Comparison of ENCODE assay signal across 18 cellular contexts in the genomic region with DNA sequence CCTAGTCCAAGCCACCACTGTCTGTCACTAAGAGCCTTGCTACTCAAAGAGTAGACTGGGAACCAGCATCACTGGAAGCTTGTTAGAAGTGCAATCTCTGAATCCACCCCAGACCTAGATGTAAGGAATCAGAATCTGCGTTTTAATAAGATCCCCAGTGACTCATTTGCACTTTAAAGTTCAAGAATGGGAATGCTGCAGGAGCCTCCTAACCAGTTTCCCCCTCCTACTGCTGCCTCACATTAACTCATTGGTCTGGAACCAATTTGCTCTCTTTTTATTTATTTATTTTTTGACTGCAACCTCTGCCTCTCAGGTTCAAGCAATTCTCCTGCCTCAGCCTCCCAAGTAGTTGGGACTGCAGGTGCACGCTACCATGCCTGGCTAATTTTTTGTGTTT. TPM values are rescaled to one million over a fixed set of nuclear protein-coding genes. Genes with fewer than 3 reads are reported as not detected.
A peak's percentile ranks its signal among the peaks of the same experiment; 100 is the strongest.
DNase-seq lines count a peak whose midpoint lies in the region; ATAC-seq and TF ChIP-seq lines count a peak whose summit lies in the region.
"Had no signal": no experiment of that assay in that cellular context is flagged by ENCODE, and none has a peak within 500 bp of the region (broad histone marks: within the 10 kb centered on the region; RNA-seq: fewer than 3 reads in every experiment).

No MANE protein-coding gene starts in this region.

- TF ChIP-seq CTCF in brain (conservative IDR thresholded peaks at IDR 0.05) (no peak), vagina (IDR thresholded peaks at IDR 0.05) (no peak)

- H3K36me3 ChIP-seq in vagina: no peaks in the 10 kb centered on the region
- H3K36me3 ChIP-seq: BLaER1 had no signal

- peaks cover 0 to 7% (median 0%) of the 10 kb centered on the region in 5 experiments for H3K9me3 Mint-ChIP-seq in brain
- H3K9me3 Mint-ChIP-seq: CD4-positive, alpha-beta memory T cell had no signal

- H3K4me1 Mint-ChIP-seq in brain: peaks cover 13% of the 10 kb centered on the region
- H3K4me1 Mint-ChIP-seq: CD14-positive monocyte; CD4-positive, alpha-beta memory T cell had no signal

- DNase-seq in EL (peak; percentile 23), left kidney (ENCODE audit: low read depth, low spot score) (peak; percentile 58), dermis blood vessel endothelial cell (no peak), vagina (ENCODE audit: extremely low spot score in 2 of 2) (no peak)
- DNase-seq: ACHN; AML-193; CD4-positive, alpha-beta memory T cell; DMS153; DMS79; GOT3; H7; KG1 had no signal

- H3K36me3 Mint-ChIP-seq in brain: no peaks in the 10 kb centered on the region
- H3K36me3 Mint-ChIP-seq: CD14-positive monocyte; CD4-positive, alpha-beta memory T cell had no signal

- H3K27ac Mint-ChIP-seq in brain: peak overlapping the region in 3 of 5 experiments; percentile 3 to 88 (median 29)
- H3K27ac Mint-ChIP-seq: CD14-positive monocyte; CD4-positive, alpha-beta memory T cell had no signal

- intact Hi-C loops in vagina (cut with DNase I): no loop called here

- ATAC-seq in GM18498 (IDR thresholded peaks at IDR 0.05; ENCODE audit: unreplicated experiment): no peak
- ATAC-seq in SK-N-SH treated with all-trans-retinoic acid at 6 μM for 48 hours: no peak
- ATAC-seq: GM12878 had no signal

- no peaks in the 10 kb centered on the region for H3K9me3 ChIP-seq in vagina
- H3K9me3 ChIP-seq: BLaER1 had no signal

- no peak overlapping the region for H3K27ac ChIP-seq in vagina
- H3K27ac ChIP-seq: BLaER1 had no signal

- H3K27me3 ChIP-seq in vagina: no peaks in the 10 kb centered on the region
- H3K27me3 ChIP-seq: BLaER1 had no signal

- H3K27me3 Mint-ChIP-seq in brain: peaks cover 8% of the 10 kb centered on the region

- H3K4me3 Mint-ChIP-seq in brain: peak overlapping the region in 1 of 5 experiments; percentile 25
- H3K4me3 Mint-ChIP-seq: CD14-positive monocyte; CD4-positive, alpha-beta memory T cell had no signal

- no peak overlapping the region for H3K4me3 ChIP-seq in vagina
- H3K4me3 ChIP-seq: BLaER1, GM12878 had no signal

- H3K4me1 ChIP-seq in vagina: no peaks in the 10 kb centered on the region
- H3K4me1 ChIP-seq: BLaER1 had no signal

- no peak for TF ChIP-seq POLR2A in vagina (IDR thresholded peaks at IDR 0.05)

TF ChIP-seq in SK-N-SH treated with all-trans-retinoic acid at 6 μM for 48 hours, 23 proteins besides CTCF, POLR2A, EP300 and RAD21:
- TF ChIP-seq, protein P1, sequence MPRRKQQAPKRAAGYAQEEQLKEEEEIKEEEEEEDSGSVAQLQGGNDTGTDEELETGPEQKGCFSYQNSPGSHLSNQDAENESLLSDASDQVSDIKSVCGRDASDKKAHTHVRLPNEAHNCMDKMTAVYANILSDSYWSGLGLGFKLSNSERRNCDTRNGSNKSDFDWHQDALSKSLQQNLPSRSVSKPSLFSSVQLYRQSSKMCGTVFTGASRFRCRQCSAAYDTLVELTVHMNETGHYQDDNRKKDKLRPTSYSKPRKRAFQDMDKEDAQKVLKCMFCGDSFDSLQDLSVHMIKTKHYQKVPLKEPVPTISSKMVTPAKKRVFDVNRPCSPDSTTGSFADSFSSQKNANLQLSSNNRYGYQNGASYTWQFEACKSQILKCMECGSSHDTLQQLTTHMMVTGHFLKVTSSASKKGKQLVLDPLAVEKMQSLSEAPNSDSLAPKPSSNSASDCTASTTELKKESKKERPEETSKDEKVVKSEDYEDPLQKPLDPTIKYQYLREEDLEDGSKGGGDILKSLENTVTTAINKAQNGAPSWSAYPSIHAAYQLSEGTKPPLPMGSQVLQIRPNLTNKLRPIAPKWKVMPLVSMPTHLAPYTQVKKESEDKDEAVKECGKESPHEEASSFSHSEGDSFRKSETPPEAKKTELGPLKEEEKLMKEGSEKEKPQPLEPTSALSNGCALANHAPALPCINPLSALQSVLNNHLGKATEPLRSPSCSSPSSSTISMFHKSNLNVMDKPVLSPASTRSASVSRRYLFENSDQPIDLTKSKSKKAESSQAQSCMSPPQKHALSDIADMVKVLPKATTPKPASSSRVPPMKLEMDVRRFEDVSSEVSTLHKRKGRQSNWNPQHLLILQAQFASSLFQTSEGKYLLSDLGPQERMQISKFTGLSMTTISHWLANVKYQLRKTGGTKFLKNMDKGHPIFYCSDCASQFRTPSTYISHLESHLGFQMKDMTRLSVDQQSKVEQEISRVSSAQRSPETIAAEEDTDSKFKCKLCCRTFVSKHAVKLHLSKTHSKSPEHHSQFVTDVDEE (CRISPR knock-in tag; IDR thresholded peaks at IDR 0.05): no peak
- TF ChIP-seq, protein P2, sequence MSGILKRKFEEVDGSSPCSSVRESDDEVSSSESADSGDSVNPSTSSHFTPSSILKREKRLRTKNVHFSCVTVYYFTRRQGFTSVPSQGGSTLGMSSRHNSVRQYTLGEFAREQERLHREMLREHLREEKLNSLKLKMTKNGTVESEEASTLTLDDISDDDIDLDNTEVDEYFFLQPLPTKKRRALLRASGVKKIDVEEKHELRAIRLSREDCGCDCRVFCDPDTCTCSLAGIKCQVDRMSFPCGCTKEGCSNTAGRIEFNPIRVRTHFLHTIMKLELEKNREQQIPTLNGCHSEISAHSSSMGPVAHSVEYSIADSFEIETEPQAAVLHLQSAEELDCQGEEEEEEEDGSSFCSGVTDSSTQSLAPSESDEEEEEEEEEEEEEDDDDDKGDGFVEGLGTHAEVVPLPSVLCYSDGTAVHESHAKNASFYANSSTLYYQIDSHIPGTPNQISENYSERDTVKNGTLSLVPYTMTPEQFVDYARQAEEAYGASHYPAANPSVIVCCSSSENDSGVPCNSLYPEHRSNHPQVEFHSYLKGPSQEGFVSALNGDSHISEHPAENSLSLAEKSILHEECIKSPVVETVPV (CRISPR knock-in tag; IDR thresholded peaks at IDR 0.05): no peak
- TF ChIP-seq CSDC2 (CRISPR knock-in tag; IDR thresholded peaks at IDR 0.05) (no peak), SNAI2 (CRISPR knock-in tag; IDR thresholded peaks at IDR 0.05) (no peak), PPARA (CRISPR knock-in tag; IDR thresholded peaks at IDR 0.05; ENCODE audit: borderline replicate concordance) (no peak), ZFP30 (CRISPR knock-in tag; IDR thresholded peaks at IDR 0.05) (no peak), ZNF8 (CRISPR knock-in tag; IDR thresholded peaks at IDR 0.05) (no peak), ZNF70 (CRISPR knock-in tag; IDR thresholded peaks at IDR 0.05) (no peak), ZNF565 (CRISPR knock-in tag; conservative IDR thresholded peaks at IDR 0.05; ENCODE audit: low read depth) (no peak), GLIS3 (CRISPR knock-in tag; IDR thresholded peaks at IDR 0.05) (no peak), BACH2 (CRISPR knock-in tag; IDR thresholded peaks at IDR 0.05; ENCODE audit: borderline replicate concordance) (no peak), ESRRG (CRISPR knock-in tag; IDR thresholded peaks at IDR 0.05) (no peak), ARNTL (CRISPR knock-in tag; IDR thresholded peaks at IDR 0.05; ENCODE audit: borderline replicate concordance, low read depth) (no peak), OSR1 (CRISPR knock-in tag; IDR thresholded peaks at IDR 0.05) (no peak), TOX (CRISPR knock-in tag; IDR thresholded peaks at IDR 0.05; ENCODE audit: borderline replicate concordance) (no peak), ISL1 (CRISPR knock-in tag; IDR thresholded peaks at IDR 0.05) (no peak)
- TF ChIP-seq, protein P3, sequence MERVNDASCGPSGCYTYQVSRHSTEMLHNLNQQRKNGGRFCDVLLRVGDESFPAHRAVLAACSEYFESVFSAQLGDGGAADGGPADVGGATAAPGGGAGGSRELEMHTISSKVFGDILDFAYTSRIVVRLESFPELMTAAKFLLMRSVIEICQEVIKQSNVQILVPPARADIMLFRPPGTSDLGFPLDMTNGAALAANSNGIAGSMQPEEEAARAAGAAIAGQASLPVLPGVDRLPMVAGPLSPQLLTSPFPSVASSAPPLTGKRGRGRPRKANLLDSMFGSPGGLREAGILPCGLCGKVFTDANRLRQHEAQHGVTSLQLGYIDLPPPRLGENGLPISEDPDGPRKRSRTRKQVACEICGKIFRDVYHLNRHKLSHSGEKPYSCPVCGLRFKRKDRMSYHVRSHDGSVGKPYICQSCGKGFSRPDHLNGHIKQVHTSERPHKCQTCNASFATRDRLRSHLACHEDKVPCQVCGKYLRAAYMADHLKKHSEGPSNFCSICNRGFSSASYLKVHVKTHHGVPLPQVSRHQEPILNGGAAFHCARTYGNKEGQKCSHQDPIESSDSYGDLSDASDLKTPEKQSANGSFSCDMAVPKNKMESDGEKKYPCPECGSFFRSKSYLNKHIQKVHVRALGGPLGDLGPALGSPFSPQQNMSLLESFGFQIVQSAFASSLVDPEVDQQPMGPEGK (CRISPR knock-in tag; IDR thresholded peaks at IDR 0.05; ENCODE audit: borderline replicate concordance): no peak
- TF ChIP-seq, protein P4, sequence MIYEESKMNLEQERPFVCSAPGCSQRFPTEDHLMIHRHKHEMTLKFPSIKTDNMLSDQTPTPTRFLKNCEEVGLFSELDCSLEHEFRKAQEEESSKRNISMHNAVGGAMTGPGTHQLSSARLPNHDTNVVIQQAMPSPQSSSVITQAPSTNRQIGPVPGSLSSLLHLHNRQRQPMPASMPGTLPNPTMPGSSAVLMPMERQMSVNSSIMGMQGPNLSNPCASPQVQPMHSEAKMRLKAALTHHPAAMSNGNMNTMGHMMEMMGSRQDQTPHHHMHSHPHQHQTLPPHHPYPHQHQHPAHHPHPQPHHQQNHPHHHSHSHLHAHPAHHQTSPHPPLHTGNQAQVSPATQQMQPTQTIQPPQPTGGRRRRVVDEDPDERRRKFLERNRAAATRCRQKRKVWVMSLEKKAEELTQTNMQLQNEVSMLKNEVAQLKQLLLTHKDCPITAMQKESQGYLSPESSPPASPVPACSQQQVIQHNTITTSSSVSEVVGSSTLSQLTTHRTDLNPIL (CRISPR knock-in tag; IDR thresholded peaks at IDR 0.05; ENCODE audit: low read depth): no peak
TF ChIP-seq in SK-N-SH treated with all-trans-retinoic acid at 6 μM for 48 hours: peak in this region for 0.

RNA-seq across cellular contexts. Expression of a gene that starts 19.8 kb away (rescaled TPM):
- polyA plus RNA-seq in brain (ENCODE audit: insufficient read depth, low read depth, low replicate concordance): 19.9 TPM
- total RNA-seq in dermis blood vessel endothelial cell (5.2 and 9.4 TPM in 2 replicates), vagina (4.2 TPM)

Comparison
In these comparisons a context has a peak if more than half of its experiments do, and no peak if none do; other contexts are left out.
1. DNase-seq: peak in EL (single experiment) and left kidney (single experiment); none in dermis blood vessel endothelial cell (single experiment) and vagina (0 of 2).